ENCODE assay signal across 15 cellular contexts in genomic region chr13:28396053-28396452, GRCh38.
DNase-seq lines count a peak whose midpoint lies in the region; ATAC-seq, FAIRE-seq and TF ChIP-seq lines count a peak whose summit lies in the region.
"Had no signal": no experiment of that assay in that cellular context is flagged by ENCODE, and none has a peak within 500 bp of the region (broad histone marks: within the 10 kb centered on the region; RNA-seq: fewer than 3 reads in every experiment).

No MANE protein-coding gene starts in this region.

- intact Hi-C loops in heart left ventricle (cut with DNase I) (loop anchor here in 1 of 10 donors (10.0 kb wide), 1 partner anchor 61 kb away; no protein-coding TSS in a partner anchor), left cardiac atrium (cut with DNase I) (no loop called here), K562 (cut with micrococcal nuclease) (no loop called here)

- peaks cover 0 to 79% (median 30%) of the 10 kb centered on the region in 12 donors for H3K4me1 ChIP-seq in heart left ventricle
- H3K4me1 ChIP-seq in K562 (replicated peaks in 1 of 2; ENCODE audit: control insufficient read depth in 2 of 2, insufficient read depth in 2 of 2, low read length in 2 of 2): peaks cover 0 to 13% of the 10 kb centered on the region in 2 experiments; a peak in 2 of 5 replicates
- H3K4me1 ChIP-seq: BLaER1 had no signal

- TF ChIP-seq EP300 in K562 (IDR thresholded peaks at IDR 0.05; ENCODE audit: low read length): no peak

- H3K9me3 ChIP-seq in heart left ventricle (no peaks in the 10 kb centered on the region), K562 (replicated peaks; ENCODE audit: control insufficient read depth, insufficient read depth, low read depth, low read length) (no peaks in the 10 kb centered on the region)
- H3K9me3 ChIP-seq: BLaER1 had no signal

- WGBS in heart left ventricle, 4 donors: 28 to 43% (median 36%) methylated on average over 2 of the region's 2 CpGs
- WGBS in K562 (ENCODE audit: insufficient coverage, low coverage, missing lambda C conversion rate): 80% methylated on average over 1 of the region's 2 CpGs

- no peak for TF ChIP-seq POLR2A in heart left ventricle (IDR thresholded peaks at IDR 0.05)
- TF ChIP-seq POLR2A in K562 (conservative IDR thresholded peaks at IDR 0.05): no peak

- H3K27ac ChIP-seq in heart left ventricle (peak overlapping the region in 7 of 12 donors; percentile 1 to 66 (median 39)), K562 (ENCODE audit: extremely low read depth, low read depth, low read length) (no peak overlapping the region), coronary artery (no peak overlapping the region)
- H3K27ac ChIP-seq: BLaER1 had no signal

- TF ChIP-seq CTCF in heart left ventricle (IDR thresholded peaks at IDR 0.05): no peak
- TF ChIP-seq CTCF in K562 (IDR thresholded peaks at IDR 0.05 in 2 of 3, conservative IDR thresholded peaks at IDR 0.05 in 1 of 3; ENCODE audit: insufficient read depth in 2 of 3, low read depth in 1 of 3, low read length in 3 of 3): no peak
- TF ChIP-seq CTCF in coronary artery (IDR thresholded peaks at IDR 0.05): no peak

- no peak for DNase-seq in heart left ventricle
- no peak for DNase-seq in left cardiac atrium
- DNase-seq in K562 (ENCODE audit: extremely low read depth in 1 of 4, low spot score in 3 of 4): no peak
- DNase-seq in lung microvascular endothelial cell (ENCODE audit: low read depth in 2 of 2): peak; percentile 36 to 51
- DNase-seq in mucosa of gallbladder (ENCODE audit: low spot score): no peak
- no peak for DNase-seq in coronary artery (ENCODE audit: low spot score)
- DNase-seq: 8988T; CD4-positive, alpha-beta memory T cell; DMS79 treated with DMSO at 0.1 percent for 48 hours; GF-D8; H9 had no signal

- CTCF ChIA-PET in K562 (lab: Yijun Ruan, JAX; ENCODE audit: low intra/inter-chr PET ratio): no interaction called here

- no peak for TF ChIP-seq RAD21 in K562 (CRISPR knock-in tag; conservative IDR thresholded peaks at IDR 0.05 in 1 of 2, IDR thresholded peaks at IDR 0.05 in 1 of 2)

- peak in 2 of 4 donors; percentile 3 to 30 for ATAC-seq in heart left ventricle
- no peak for ATAC-seq in left cardiac atrium
- ATAC-seq in K562: no peak
- ATAC-seq in HG03520 (IDR thresholded peaks at IDR 0.05; ENCODE audit: unreplicated experiment): no peak
- ATAC-seq: HepG2 had no signal

- no TSS peak for BruUV-seq in K562 (replicated peaks; lab: Mats Ljungman, UMichigan)

- H3K9me1 ChIP-seq in K562 (ENCODE audit: control insufficient read depth, insufficient read depth, low read length): no peaks in the 10 kb centered on the region

- H3K36me3 ChIP-seq in heart left ventricle (peaks cover 0 to 34% (median 3%) of the 10 kb centered on the region in 9 donors), K562 (ENCODE audit: control insufficient read depth, insufficient read depth, low read length) (no peaks in the 10 kb centered on the region)

- no peak overlapping the region for H3K9ac ChIP-seq in K562 (ENCODE audit: insufficient read depth in 1 of 2, low read depth in 2 of 2, low read length in 2 of 2)
- H3K9ac ChIP-seq: BLaER1 had no signal

- no peaks in the 10 kb centered on the region for H4K20me1 ChIP-seq in K562 (replicated peaks; ENCODE audit: control insufficient read depth, insufficient read depth, low read length)
- H4K20me1 ChIP-seq: BLaER1 had no signal

- no peak for FAIRE-seq in K562 (lab: Jason Lieb, UNC)
- FAIRE-seq: H1, HepG2 had no signal

- no peak overlapping the region for H3K4me2 ChIP-seq in K562 (ENCODE audit: insufficient read depth, low read length)
- H3K4me2 ChIP-seq: BLaER1 had no signal

- POLR2A ChIA-PET in K562 (lab: Yijun Ruan, JAX): interaction anchor here (1.4 to 2.1 kb wide), 3 partner anchors 9 to 19 kb away, joined by 4 to 5 read pairs (median 4); no protein-coding TSS in a partner anchor

- no peaks in the 10 kb centered on the region for H3K79me2 ChIP-seq in K562 (ENCODE audit: control insufficient read depth, insufficient read depth, low read length)

- H3K27me3 ChIP-seq in heart left ventricle (no peaks in the 10 kb centered on the region), K562 (ENCODE audit: control insufficient read depth in 2 of 2, insufficient read depth in 2 of 2, low read length in 2 of 2) (no peaks in the 10 kb centered on the region)
- H3K27me3 ChIP-seq: BLaER1 had no signal

- H3K4me3 ChIP-seq in heart left ventricle: no peak overlapping the region
- no peak overlapping the region for H3K4me3 ChIP-seq in K562
- H3K4me3 ChIP-seq in coronary artery: no peak overlapping the region
- H3K4me3 ChIP-seq: BLaER1 had no signal

- 0 out of 2 replicates have a peak overlapping the region, but pooled peaks have one; percentile 32 for H2AFZ ChIP-seq in K562 (ENCODE audit: low read depth, low read length)

- in situ Hi-C loops in K562 (cut with MboI): no loop called here

TF ChIP-seq in K562, 482 proteins besides CTCF, POLR2A, EP300 and RAD21:
- TF ChIP-seq ZNF444 (CRISPR knock-in tag; IDR thresholded peaks at IDR 0.05): no peak
- TF ChIP-seq NFIC (IDR thresholded peaks at IDR 0.05): peak; percentile 50

Comparison
In these comparisons a context has a peak if more than half of its experiments do, and no peak if none do; other contexts are left out.
1. DNase-seq: peak in lung microvascular endothelial cell (2 of 2); none in heart left ventricle (0 of 5), left cardiac atrium (single experiment), K562 (0 of 4), mucosa of gallbladder (single experiment) and coronary artery (single experiment).
2. H3K27ac ChIP-seq: peak in heart left ventricle (7 of 12); none in K562 (single experiment) and coronary artery (0 of 2).